Comparison of ENCODE assay signal across 8 cellular contexts in the genomic region with DNA sequence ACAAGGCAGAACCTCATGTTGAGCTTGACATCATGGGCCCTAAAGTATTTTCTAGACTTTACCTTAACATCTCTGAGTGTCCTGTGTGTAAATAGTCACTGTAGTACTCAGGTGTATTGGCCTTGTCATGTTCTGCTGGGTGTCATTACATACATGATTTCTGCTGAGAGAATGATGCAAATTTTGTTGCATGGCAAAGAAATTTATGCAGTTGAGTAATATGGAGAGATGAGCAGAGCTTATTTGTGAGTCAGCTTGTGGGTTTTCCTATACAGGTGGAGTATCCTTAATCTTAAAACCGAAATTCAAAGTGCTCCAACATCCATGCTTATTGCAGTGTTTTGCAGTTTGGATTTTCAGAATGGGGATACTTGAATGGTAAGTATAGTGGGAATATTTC. TPM values are rescaled to one million over a fixed set of nuclear protein-coding genes. Genes with fewer than 3 reads are reported as not detected.
DNase-seq lines count a peak whose midpoint lies in the region; ATAC-seq and TF ChIP-seq lines count a peak whose summit lies in the region.

No MANE protein-coding gene starts in this region.

- TF ChIP-seq POLR2A in gastroesophageal sphincter (IDR thresholded peaks at IDR 0.05) = no peak

- in situ Hi-C loops in GM13976 (cut with MboI; ENCODE audit: low sequenced_read_pairs, unreplicated experiment) = loop anchor here (10.0 kb wide), 1 partner anchor 63 kb away; no protein-coding TSS in a partner anchor

- peak overlapping the region; percentile 65 to 75 (median 70) for H3K27ac ChIP-seq in gastroesophageal sphincter
- no peak overlapping the region for H3K27ac ChIP-seq in substantia nigra (ENCODE audit: low read depth, low read length, poor library complexity, severe bottlenecking)

- H3K9me3 ChIP-seq in gastroesophageal sphincter = no peaks in the 10 kb centered on the region

- ATAC-seq in HG03565 (IDR thresholded peaks at IDR 0.05; ENCODE audit: unreplicated experiment) (peak; percentile 55), gastroesophageal sphincter (no peak)

- peaks cover 0 to 60% (median 12%) of the 10 kb centered on the region in 3 donors for H3K4me1 ChIP-seq in gastroesophageal sphincter

- no peaks in the 10 kb centered on the region for H3K27me3 ChIP-seq in gastroesophageal sphincter

- no peak for TF ChIP-seq EP300 in gastroesophageal sphincter (IDR thresholded peaks at IDR 0.05)

- peak; percentile 23 for DNase-seq in GM13976 (ENCODE audit: low spot score)
- DNase-seq in GM20000 (ENCODE audit: low spot score) = peak; percentile 20
- no peak for DNase-seq in retina
- no peak for DNase-seq in substantia nigra (lab: John Stamatoyannopoulos, UW)
- no peak for DNase-seq in NCI-H128 (lab: John Stamatoyannopoulos, UW; ENCODE audit: unreplicated experiment)
- DNase-seq in C1 segment of cervical spinal cord (lab: John Stamatoyannopoulos, UW) = no peak

- no peak for TF ChIP-seq CTCF in GM13976 (IDR thresholded peaks at IDR 0.05; ENCODE audit: borderline replicate concordance, control extremely low read depth, extremely low read depth, insufficient read depth, missing control alignments)
- TF ChIP-seq CTCF in GM20000 (IDR thresholded peaks at IDR 0.05; ENCODE audit: extremely low read depth, missing control alignments) = no peak
- TF ChIP-seq CTCF in gastroesophageal sphincter (IDR thresholded peaks at IDR 0.05) = no peak

- H3K36me3 ChIP-seq in gastroesophageal sphincter = peaks cover 0 to 8% of the 10 kb centered on the region in 2 donors

- H3K4me3 ChIP-seq in gastroesophageal sphincter = no peak overlapping the region

- WGBS in gastroesophageal sphincter (ENCODE audit: low coverage in 1 of 2), 2 donors = 0 to 36% methylated on average over 1 of the region's 1 CpG

RNA-seq across cellular contexts. Expression of a gene that starts 36.6 kb away (rescaled TPM):
- 10 to 100 TPM; 31.3 to 57.8 (median 38.9) TPM for total RNA-seq in gastroesophageal sphincter

Comparison
In these comparisons a context has a peak if more than half of its experiments do, and no peak if none do; other contexts are left out.
1. DNase-seq: peak in GM13976 (single experiment) and GM20000 (single experiment); none in retina (single experiment), substantia nigra (0 of 49), NCI-H128 (single experiment) and C1 segment of cervical spinal cord (0 of 14).